ENCODE assay signal across 17 cellular contexts in genomic region chr3:197225579-197225978, GRCh38.
"Had no signal": no experiment of that assay in that cellular context is flagged by ENCODE, and none has a peak within 500 bp of the region (broad histone marks: within the 10 kb centered on the region; RNA-seq: fewer than 3 reads in every experiment).

No MANE protein-coding gene starts in this region.

- H3K4me3 ChIP-seq: cardiac muscle cell, K562 had no signal

- H3K27me3 ChIP-seq: brain microvascular endothelial cell, cardiac muscle cell had no signal

- DNase-seq: activated CD4-positive, alpha-beta T cell treated with anti-CD3 and anti-CD28 coated beads for 48 hours; activated CD4-positive, alpha-beta T cell treated with anti-CD3 and anti-CD28 coated beads, Interleukin-2, amount 50 U/mL, for 48 hours; activated CD8-positive, alpha-beta memory T cell treated with anti-CD3 and anti-CD28 coated beads, Interleukin-2, amount 10 ng/mL, durations not matched to agents 7 days and 5 days; activated effector memory CD4-positive, alpha-beta T cell treated with anti-CD3 and anti-CD28 coated beads, Interleukin-2, amount 50 U/mL, for 16 hours; activated naive CD4-positive, alpha-beta T cell treated with Interleukin-2 at 50 U/mL for 16 hours; activated naive CD8-positive, alpha-beta T cell treated with anti-CD3 and anti-CD28 coated beads, Interleukin-2, amount 50 U/mL, for 24 hours; activated T-cell treated with anti-CD3 and anti-CD28 coated beads, Interleukin-2, amount 50 U/mL, for 24 hours; amygdala; brain microvascular endothelial cell; MM.1S; NCI-H1105; NCI-H1436 treated with DMSO at 0.1 percent for 48 hours; NCI-H187; NCI-H2081 treated with DMSO at 0.1 percent for 48 hours; NCI-H226 had no signal

- H3K27ac ChIP-seq: brain microvascular endothelial cell had no signal

- H3K36me3 ChIP-seq: brain microvascular endothelial cell, cardiac muscle cell had no signal
